12 cellular contexts compared by ENCODE assay signal in the genomic region with DNA sequence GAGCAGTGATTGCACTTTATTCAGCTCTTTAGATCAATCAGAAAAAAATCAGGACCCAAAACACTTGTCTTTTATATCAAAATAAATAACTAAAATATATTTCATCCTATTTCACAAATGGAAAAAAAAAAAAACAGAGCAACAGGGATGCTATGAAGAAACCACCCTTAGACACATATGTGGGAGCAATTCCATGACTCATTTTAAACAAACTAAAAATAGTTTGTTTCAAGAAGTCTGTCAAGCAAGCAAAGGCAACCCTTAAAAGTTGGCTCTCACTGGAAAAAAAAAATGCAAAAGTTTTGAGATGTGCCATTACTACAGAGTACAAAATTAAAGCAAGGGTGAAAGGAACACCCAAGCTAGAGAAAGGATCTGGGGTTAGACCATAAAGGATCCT. TPM values are rescaled to one million over a fixed set of nuclear protein-coding genes. Genes with fewer than 3 reads are reported as not detected.
DNase-seq lines count a peak whose midpoint lies in the region; ATAC-seq and TF ChIP-seq lines count a peak whose summit lies in the region.
"Had no signal": no experiment of that assay in that cellular context is flagged by ENCODE, and none has a peak within 500 bp of the region (broad histone marks: within the 10 kb centered on the region; RNA-seq: fewer than 3 reads in every experiment).

No MANE protein-coding gene starts in this region.

- H3K9me3 ChIP-seq in right atrium auricular region = no peaks in the 10 kb centered on the region

- peak; percentile 27; the same call in 2 of the 3 replicates for ATAC-seq in SK-N-SH treated with all-trans-retinoic acid at 6 μM for 48 hours
- no peak for ATAC-seq in HG03025 (IDR thresholded peaks at IDR 0.05; ENCODE audit: low FRiP score, unreplicated experiment)
- no peak for ATAC-seq in HG03432 (IDR thresholded peaks at IDR 0.05; ENCODE audit: unreplicated experiment)

- TF ChIP-seq CTCF in right atrium auricular region (IDR thresholded peaks at IDR 0.05) = no peak

- H3K27me3 ChIP-seq in right atrium auricular region = no peaks in the 10 kb centered on the region
- H3K27me3 ChIP-seq: dorsolateral prefrontal cortex had no signal

- peak overlapping the region; percentile 43 to 91 for H3K27ac ChIP-seq in right atrium auricular region
- H3K27ac ChIP-seq: dorsolateral prefrontal cortex had no signal

- intact Hi-C loops in cardiac septum (cut with DNase I) = no loop called here

- peaks cover 16% of the 10 kb centered on the region for H3K36me3 ChIP-seq in right atrium auricular region

- DNase-seq in right atrium auricular region (ENCODE audit: low spot score) (no peak), cardiac septum (ENCODE audit: low spot score) (no peak), fibroblast of peridontal ligament (ENCODE audit: extremely low read depth) (peak; percentile 92), retina (no peak), hypothalamus (lab: John Stamatoyannopoulos, UW) (no peak)
- DNase-seq: activated CD8-positive, alpha-beta memory T cell treated with anti-CD3 and anti-CD28 coated beads for 24 hours; dorsolateral prefrontal cortex; nucleus accumbens; SHP77 had no signal

- H3K4me1 ChIP-seq in right atrium auricular region = peaks cover 0 to 77% of the 10 kb centered on the region in 2 donors

- H3K4me3 ChIP-seq in right atrium auricular region = no peak overlapping the region
- H3K4me3 ChIP-seq: dorsolateral prefrontal cortex had no signal

TF ChIP-seq in SK-N-SH treated with all-trans-retinoic acid at 6 μM for 48 hours, 23 proteins besides CTCF, POLR2A, EP300 and RAD21:
- no peak for TF ChIP-seq OSR1 (CRISPR knock-in tag; IDR thresholded peaks at IDR 0.05)
- no peak for TF ChIP-seq PPARA (CRISPR knock-in tag; IDR thresholded peaks at IDR 0.05; ENCODE audit: borderline replicate concordance)
- TF ChIP-seq TOX (CRISPR knock-in tag; IDR thresholded peaks at IDR 0.05; ENCODE audit: borderline replicate concordance) = no peak
- TF ChIP-seq ISL1 (CRISPR knock-in tag; IDR thresholded peaks at IDR 0.05) = no peak
- TF ChIP-seq ZFP3 (CRISPR knock-in tag; IDR thresholded peaks at IDR 0.05) = no peak
- no peak for TF ChIP-seq SNAI2 (CRISPR knock-in tag; IDR thresholded peaks at IDR 0.05)
- TF ChIP-seq, protein P1, sequence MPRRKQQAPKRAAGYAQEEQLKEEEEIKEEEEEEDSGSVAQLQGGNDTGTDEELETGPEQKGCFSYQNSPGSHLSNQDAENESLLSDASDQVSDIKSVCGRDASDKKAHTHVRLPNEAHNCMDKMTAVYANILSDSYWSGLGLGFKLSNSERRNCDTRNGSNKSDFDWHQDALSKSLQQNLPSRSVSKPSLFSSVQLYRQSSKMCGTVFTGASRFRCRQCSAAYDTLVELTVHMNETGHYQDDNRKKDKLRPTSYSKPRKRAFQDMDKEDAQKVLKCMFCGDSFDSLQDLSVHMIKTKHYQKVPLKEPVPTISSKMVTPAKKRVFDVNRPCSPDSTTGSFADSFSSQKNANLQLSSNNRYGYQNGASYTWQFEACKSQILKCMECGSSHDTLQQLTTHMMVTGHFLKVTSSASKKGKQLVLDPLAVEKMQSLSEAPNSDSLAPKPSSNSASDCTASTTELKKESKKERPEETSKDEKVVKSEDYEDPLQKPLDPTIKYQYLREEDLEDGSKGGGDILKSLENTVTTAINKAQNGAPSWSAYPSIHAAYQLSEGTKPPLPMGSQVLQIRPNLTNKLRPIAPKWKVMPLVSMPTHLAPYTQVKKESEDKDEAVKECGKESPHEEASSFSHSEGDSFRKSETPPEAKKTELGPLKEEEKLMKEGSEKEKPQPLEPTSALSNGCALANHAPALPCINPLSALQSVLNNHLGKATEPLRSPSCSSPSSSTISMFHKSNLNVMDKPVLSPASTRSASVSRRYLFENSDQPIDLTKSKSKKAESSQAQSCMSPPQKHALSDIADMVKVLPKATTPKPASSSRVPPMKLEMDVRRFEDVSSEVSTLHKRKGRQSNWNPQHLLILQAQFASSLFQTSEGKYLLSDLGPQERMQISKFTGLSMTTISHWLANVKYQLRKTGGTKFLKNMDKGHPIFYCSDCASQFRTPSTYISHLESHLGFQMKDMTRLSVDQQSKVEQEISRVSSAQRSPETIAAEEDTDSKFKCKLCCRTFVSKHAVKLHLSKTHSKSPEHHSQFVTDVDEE (CRISPR knock-in tag; IDR thresholded peaks at IDR 0.05) = no peak
- TF ChIP-seq ESRRG (CRISPR knock-in tag; IDR thresholded peaks at IDR 0.05) = no peak
- no peak for TF ChIP-seq GLIS3 (CRISPR knock-in tag; IDR thresholded peaks at IDR 0.05)

RNA-seq across cellular contexts. Expression of a gene that starts 5.7 kb away (rescaled TPM):
- total RNA-seq in right atrium auricular region (100 to 1,000 TPM; 188 to 284 TPM), cardiac septum (217 TPM)
